Comparison of ENCODE assay signal across 1 cellular context in the genomic region with DNA sequence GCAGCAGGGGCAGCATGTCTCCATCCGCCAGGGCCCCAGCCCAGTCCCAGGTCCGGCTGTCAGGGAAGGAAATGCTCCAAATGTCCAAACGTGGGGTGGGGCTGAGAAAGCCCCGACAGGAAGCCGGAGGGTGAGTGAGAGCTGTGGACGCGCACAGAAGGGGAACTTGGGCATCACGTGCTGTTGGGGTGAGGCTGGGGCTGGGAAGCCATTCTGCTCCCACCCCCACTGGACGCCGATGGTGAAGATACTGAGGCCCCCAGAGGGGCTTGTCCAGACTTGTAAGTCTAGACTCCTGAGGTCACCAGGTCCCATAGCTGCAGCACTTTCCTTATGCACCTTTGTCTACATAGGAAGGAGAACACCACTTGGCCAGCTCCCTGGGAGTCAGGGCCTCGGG.
TF ChIP-seq lines count a peak whose summit lies in the region.

A gene with protein sequence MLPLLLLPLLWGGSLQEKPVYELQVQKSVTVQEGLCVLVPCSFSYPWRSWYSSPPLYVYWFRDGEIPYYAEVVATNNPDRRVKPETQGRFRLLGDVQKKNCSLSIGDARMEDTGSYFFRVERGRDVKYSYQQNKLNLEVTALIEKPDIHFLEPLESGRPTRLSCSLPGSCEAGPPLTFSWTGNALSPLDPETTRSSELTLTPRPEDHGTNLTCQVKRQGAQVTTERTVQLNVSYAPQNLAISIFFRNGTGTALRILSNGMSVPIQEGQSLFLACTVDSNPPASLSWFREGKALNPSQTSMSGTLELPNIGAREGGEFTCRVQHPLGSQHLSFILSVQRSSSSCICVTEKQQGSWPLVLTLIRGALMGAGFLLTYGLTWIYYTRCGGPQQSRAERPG (minus strand): TSS at position 82 of the 400 bp plus-strand sequence. CDS start 66 bp downstream, at position 16.

TF ChIP-seq in GM12878, 131 proteins besides CTCF, POLR2A, EP300 and RAD21:
- peak; percentile 29; the same call in 1 of the 2 replicates for TF ChIP-seq DPF2 (IDR thresholded peaks at IDR 0.05)
- peak; percentile 58; the same call in 1 of the 2 replicates for TF ChIP-seq RAD51 (IDR thresholded peaks at IDR 0.05)
- 0 out of 2 replicates have a peak, but pooled peaks have one; percentile 16 for TF ChIP-seq RUNX3 (IDR thresholded peaks at IDR 0.05; ENCODE audit: low read length)
- TF ChIP-seq BHLHE40 (IDR thresholded peaks at IDR 0.05; ENCODE audit: borderline replicate concordance in 1 of 2, low read depth in 2 of 2, low read length in 1 of 2), result peak in 1 of 2 experiments; percentile 88; a peak in 2 of 4 replicates
- TF ChIP-seq, protein P1, sequence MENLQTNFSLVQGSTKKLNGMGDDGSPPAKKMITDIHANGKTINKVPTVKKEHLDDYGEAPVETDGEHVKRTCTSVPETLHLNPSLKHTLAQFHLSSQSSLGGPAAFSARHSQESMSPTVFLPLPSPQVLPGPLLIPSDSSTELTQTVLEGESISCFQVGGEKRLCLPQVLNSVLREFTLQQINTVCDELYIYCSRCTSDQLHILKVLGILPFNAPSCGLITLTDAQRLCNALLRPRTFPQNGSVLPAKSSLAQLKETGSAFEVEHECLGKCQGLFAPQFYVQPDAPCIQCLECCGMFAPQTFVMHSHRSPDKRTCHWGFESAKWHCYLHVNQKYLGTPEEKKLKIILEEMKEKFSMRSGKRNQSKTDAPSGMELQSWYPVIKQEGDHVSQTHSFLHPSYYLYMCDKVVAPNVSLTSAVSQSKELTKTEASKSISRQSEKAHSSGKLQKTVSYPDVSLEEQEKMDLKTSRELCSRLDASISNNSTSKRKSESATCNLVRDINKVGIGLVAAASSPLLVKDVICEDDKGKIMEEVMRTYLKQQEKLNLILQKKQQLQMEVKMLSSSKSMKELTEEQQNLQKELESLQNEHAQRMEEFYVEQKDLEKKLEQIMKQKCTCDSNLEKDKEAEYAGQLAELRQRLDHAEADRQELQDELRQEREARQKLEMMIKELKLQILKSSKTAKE (IDR thresholded peaks at IDR 0.05; ENCODE audit: low read depth, poor library complexity, severe bottlenecking), result peak; percentile 31
- peak; percentile 39; the same call in 1 of the 2 replicates for TF ChIP-seq IKZF1 (conservative IDR thresholded peaks at IDR 0.05)
